In the genomic region with DNA sequence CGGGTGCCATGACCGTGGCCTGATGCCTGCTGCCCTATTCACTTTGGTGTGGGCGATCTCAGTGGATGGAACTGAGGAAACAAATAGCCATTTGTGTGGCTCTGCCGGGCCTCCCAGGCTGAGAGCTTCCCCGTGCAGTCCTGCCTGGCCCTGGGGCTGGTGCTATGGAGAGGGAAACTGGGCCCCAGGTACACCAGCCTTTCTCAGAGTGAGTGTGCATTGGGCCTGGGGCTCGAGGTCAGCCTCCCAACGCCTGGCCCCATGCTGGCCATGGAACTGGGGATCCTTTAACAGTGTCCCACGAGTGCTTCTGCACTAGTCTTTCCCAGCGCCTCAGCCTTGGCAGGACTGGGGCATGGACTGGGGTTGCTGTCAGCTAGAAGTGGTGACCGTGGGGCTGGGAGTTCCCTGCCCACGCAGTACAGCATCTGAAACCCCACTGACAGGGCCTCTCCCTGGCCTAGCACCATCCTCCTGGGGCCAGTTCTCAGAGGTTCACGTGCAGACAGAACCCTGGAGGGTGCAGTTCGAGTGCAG, we compare ENCODE assay signal across 12 cellular contexts. TPM values are rescaled to one million over a fixed set of nuclear protein-coding genes. Genes with fewer than 3 reads are reported as not detected.
DNase-seq lines count a peak whose midpoint lies in the region; ATAC-seq and TF ChIP-seq lines count a peak whose summit lies in the region.
"Had no signal": no experiment of that assay in that cellular context is flagged by ENCODE, and none has a peak within 500 bp of the region (broad histone marks: within the 10 kb centered on the region; RNA-seq: fewer than 3 reads in every experiment).

No MANE protein-coding gene starts in this region.

- ATAC-seq in naive thymus-derived CD8-positive, alpha-beta T cell, result no peak
- ATAC-seq in upper lobe of right lung (no peak), GM21390 (IDR thresholded peaks at IDR 0.05; ENCODE audit: unreplicated experiment) (no peak), HG02763 (IDR thresholded peaks at IDR 0.05; ENCODE audit: unreplicated experiment) (no peak)

- no peaks in the 10 kb centered on the region for H3K9me3 Mint-ChIP-seq in naive thymus-derived CD8-positive, alpha-beta T cell
- H3K9me3 Mint-ChIP-seq: brain; T-helper 1 cell treated with Interleukin-12 subunit alpha and Interleukin-12 subunit beta and Interleukin-4 antibody, amounts not matched to agents 30 μg/mL and 1 μg/mL, for 36 hours had no signal

- in situ Hi-C loops in mammary epithelial cell (cut with MboI; ENCODE audit: low sequenced_read_pairs in 2 of 2), result no loop called here

- TF ChIP-seq POLR2A in breast epithelium (IDR thresholded peaks at IDR 0.05), result no peak

- no peak overlapping the region for H3K9ac ChIP-seq in mammary epithelial cell (ENCODE audit: insufficient read depth, low read length)

- H3K27me3 ChIP-seq in breast epithelium (no peaks in the 10 kb centered on the region), mammary epithelial cell (ENCODE audit: insufficient read depth, low read length) (no peaks in the 10 kb centered on the region), upper lobe of right lung (no peaks in the 10 kb centered on the region)
- H3K27me3 ChIP-seq: hepatocyte had no signal

- peak overlapping the region; percentile 15 to 92 (median 81) for H3K27ac Mint-ChIP-seq in naive thymus-derived CD8-positive, alpha-beta T cell
- H3K27ac Mint-ChIP-seq: brain had no signal

- peaks cover 42 to 92% (median 84%) of the 10 kb centered on the region in 4 donors for H3K4me1 Mint-ChIP-seq in naive thymus-derived CD8-positive, alpha-beta T cell

- H3K27ac ChIP-seq in breast epithelium, result peak overlapping the region; percentile 67 to 82
- no peak overlapping the region for H3K27ac ChIP-seq in mammary epithelial cell (ENCODE audit: insufficient read depth, low read depth, low read length)
- H3K27ac ChIP-seq in caudate nucleus (ENCODE audit: low read depth, low read length), result peak overlapping the region; percentile 93
- H3K27ac ChIP-seq in upper lobe of right lung, result peak overlapping the region; percentile 68
- H3K27ac ChIP-seq: hepatocyte, HL-60 had no signal

- H2AFZ ChIP-seq in mammary epithelial cell (ENCODE audit: low read depth, low read length), result no peak overlapping the region
- H2AFZ ChIP-seq: hepatocyte had no signal

- H3K4me3 ChIP-seq in breast epithelium, result no peak overlapping the region
- H3K4me3 ChIP-seq in mammary epithelial cell (replicated peaks in 1 of 3; ENCODE audit: insufficient read depth in 1 of 3, low read depth in 2 of 3, low read length in 3 of 3), result no peak overlapping the region
- no peak overlapping the region for H3K4me3 ChIP-seq in upper lobe of right lung
- H3K4me3 ChIP-seq: hepatocyte had no signal

- BruUV-seq in mammary epithelial cell (replicated peaks; lab: Mats Ljungman, UMichigan), result no TSS peak

- H3K4me1 ChIP-seq in breast epithelium (peaks cover 26 to 67% of the 10 kb centered on the region in 2 donors), mammary epithelial cell (ENCODE audit: insufficient read depth, low read length) (peaks cover 18% of the 10 kb centered on the region), upper lobe of right lung (peaks cover 69% of the 10 kb centered on the region)

- CTCF ChIA-PET in mammary epithelial cell (lab: Charles Lee; ENCODE audit: low non-redundant PET), result no interaction called here

- POLR2A ChIA-PET in naive thymus-derived CD8-positive, alpha-beta T cell (lab: Charles Lee), result interaction anchor here (1.0 to 12.5 kb wide), 4 partner anchors 9 to 66 kb away, joined by 3 to 154 read pairs (median 58); partner anchors contain the start of genes C19orf12 and PLEKHF1

- no peak for TF ChIP-seq CTCF in breast epithelium (IDR thresholded peaks at IDR 0.05)
- TF ChIP-seq CTCF in mammary epithelial cell (conservative IDR thresholded peaks at IDR 0.05 in 1 of 2, IDR thresholded peaks at IDR 0.05 in 1 of 2; ENCODE audit: extremely low read depth in 1 of 2, insufficient read depth in 1 of 2, low read depth in 1 of 2, low read length in 2 of 2), result no peak
- TF ChIP-seq CTCF in upper lobe of right lung (IDR thresholded peaks at IDR 0.05), result no peak

- peak overlapping the region in 7 of 10 donors; percentile 10 to 77 (median 38) for H3K4me3 Mint-ChIP-seq in naive thymus-derived CD8-positive, alpha-beta T cell
- H3K4me3 Mint-ChIP-seq: brain; T-helper 1 cell treated with Interleukin-12 subunit alpha and Interleukin-12 subunit beta and Interleukin-4 antibody, amounts not matched to agents 30 μg/mL and 1 μg/mL, for 36 hours had no signal

- peaks cover 6% of the 10 kb centered on the region for H3K36me3 ChIP-seq in breast epithelium
- H3K36me3 ChIP-seq in mammary epithelial cell (ENCODE audit: insufficient read depth, low read length), result no peaks in the 10 kb centered on the region
- peaks cover 35% of the 10 kb centered on the region for H3K36me3 ChIP-seq in upper lobe of right lung

- no peaks in the 10 kb centered on the region for H3K9me3 ChIP-seq in breast epithelium
- no peaks in the 10 kb centered on the region for H3K9me3 ChIP-seq in mammary epithelial cell (replicated peaks; ENCODE audit: insufficient read depth, low read length)
- no peaks in the 10 kb centered on the region for H3K9me3 ChIP-seq in upper lobe of right lung

- H4K20me1 ChIP-seq in mammary epithelial cell (ENCODE audit: insufficient read depth, low read length), result no peaks in the 10 kb centered on the region

- dilution Hi-C loops in mammary epithelial cell (cut with HindIII; ENCODE audit: low sequenced_read_pairs), result no loop called here

- peaks cover 55% of the 10 kb centered on the region for H3K79me2 ChIP-seq in mammary epithelial cell (ENCODE audit: insufficient read depth, low read length)
- H3K79me2 ChIP-seq: hepatocyte had no signal

- 89% methylated on average over 11 of the region's 13 CpGs for WGBS in mammary epithelial cell (ENCODE audit: low coverage, missing lambda C conversion rate)

- H3K27me3 Mint-ChIP-seq in naive thymus-derived CD8-positive, alpha-beta T cell, result no peaks in the 10 kb centered on the region
- H3K27me3 Mint-ChIP-seq: brain had no signal

- DNase-seq in breast epithelium (ENCODE audit: low spot score in 2 of 2), result no peak
- DNase-seq in mammary epithelial cell, result no peak
- peak in 32 of 61 donors; percentile 20 to 72 (median 50) for DNase-seq in caudate nucleus (lab: John Stamatoyannopoulos, UW)
- no peak for DNase-seq in naive thymus-derived CD8-positive, alpha-beta T cell
- peak; percentile 46 for DNase-seq in upper lobe of right lung
- DNase-seq in activated gamma-delta T cell (lab: John Stamatoyannopoulos, UW), result no peak

- no peak overlapping the region for H3K4me2 ChIP-seq in mammary epithelial cell (ENCODE audit: insufficient read depth, low read depth, low read length)
- H3K4me2 ChIP-seq: hepatocyte had no signal

- H3K36me3 Mint-ChIP-seq in naive thymus-derived CD8-positive, alpha-beta T cell, result peaks cover 0 to 25% (median 3%) of the 10 kb centered on the region in 3 donors
- H3K36me3 Mint-ChIP-seq: brain had no signal

- intact Hi-C loops in breast epithelium (cut with DNase I; ENCODE audit: low total_unique reads), result no loop called here
- intact Hi-C loops in mammary epithelial cell (cut with micrococcal nuclease), result no loop called here
- intact Hi-C loops in upper lobe of right lung (cut with DNase I), result no loop called here

RNA-seq across cellular contexts. Expression of gene PLEKHF1, which starts 10.5 kb away (rescaled TPM):
- 10 to 100 TPM; 29.8 to 71.4 (median 58.7) TPM for total RNA-seq in breast epithelium
- total RNA-seq in mammary epithelial cell, result 10 to 100 TPM; 20.6 to 31.2 TPM
- polyA plus RNA-seq in mammary epithelial cell, result 12.2 TPM
- polyA minus RNA-seq in mammary epithelial cell, result 8.7 TPM
- total RNA-seq in naive thymus-derived CD8-positive, alpha-beta T cell, result 10 to 100 TPM; 18.0 to 19.8 TPM
- 10 to 100 TPM in 2 of 3 donors, 1 to 10 TPM in 1; 3.8 to 19.7 (median 15.5) TPM for polyA plus RNA-seq in naive thymus-derived CD8-positive, alpha-beta T cell
- 17.3 TPM for total RNA-seq in upper lobe of right lung

RNA-seq across cellular contexts. Expression of gene C19orf12, which starts 39.3 kb away (rescaled TPM):
- total RNA-seq in breast epithelium (100 to 1,000 TPM in 1 of 3 donors, 10 to 100 TPM in 2; 42.7 to 230 (median 53.7) TPM), mammary epithelial cell (10 to 100 TPM; 19.6 to 24.5 TPM), upper lobe of right lung (22.1 TPM)
- polyA plus RNA-seq in mammary epithelial cell, result 10.5 TPM
- 11.8 TPM for polyA minus RNA-seq in mammary epithelial cell
- 10 to 100 TPM; 23.2 to 23.8 TPM for total RNA-seq in naive thymus-derived CD8-positive, alpha-beta T cell
- 10 to 100 TPM; 16.7 to 32.3 (median 19.8) TPM for polyA plus RNA-seq in naive thymus-derived CD8-positive, alpha-beta T cell

Comparison
In these comparisons a context has a peak if more than half of its experiments do, and no peak if none do; other contexts are left out.
1. DNase-seq: peak in caudate nucleus (32 of 61) and upper lobe of right lung (single experiment); none in breast epithelium (0 of 2), mammary epithelial cell (single experiment), naive thymus-derived CD8-positive, alpha-beta T cell (0 of 10) and activated gamma-delta T cell (single experiment).